In genomic region chr7:149022961-149023360, GRCh38 we compare ENCODE assay signal across 17 cellular contexts. TPM values are rescaled to one million over a fixed set of nuclear protein-coding genes. Genes with fewer than 3 reads are reported as not detected.
DNase-seq lines count a peak whose midpoint lies in the region; ATAC-seq and TF ChIP-seq lines count a peak whose summit lies in the region.
"Had no signal": no experiment of that assay in that cellular context is flagged by ENCODE, and none has a peak within 500 bp of the region (broad histone marks: within the 10 kb centered on the region; RNA-seq: fewer than 3 reads in every experiment).

No MANE protein-coding gene starts in this region.

- no peak for TF ChIP-seq CTCF in glutamatergic neuron (IDR thresholded peaks at IDR 0.05; ENCODE audit: partially characterized antibody, unreplicated experiment)

- no peak for ATAC-seq in stimulated activated memory B cell treated with anti-CD40 and anti-IgM and Interleukin-4, amounts not matched to agents 10 μg/mL and 1 μg/mL and 100 μg/mL, for 72 hours
- no peak for ATAC-seq in HG02759 (IDR thresholded peaks at IDR 0.05; ENCODE audit: unreplicated experiment)
- ATAC-seq: left cardiac atrium had no signal

- H3K36me3 Mint-ChIP-seq in activated naive CD4-positive, alpha-beta T cell treated with anti-CD3 and anti-CD28 coated beads, Interleukin-2, amount 10 ng/mL, durations not matched to agents 7 days and 5 days: peaks cover 49% of the 10 kb centered on the region
- H3K36me3 Mint-ChIP-seq in glutamatergic neuron (ENCODE audit: unreplicated experiment): peaks cover 5% of the 10 kb centered on the region
- H3K36me3 Mint-ChIP-seq in stimulated activated memory B cell treated with anti-CD40 and anti-IgM and Interleukin-4, amounts not matched to agents 10 μg/mL and 1 μg/mL and 100 μg/mL, for 72 hours: peaks cover 50% of the 10 kb centered on the region

- H3K4me3 Mint-ChIP-seq in activated naive CD4-positive, alpha-beta T cell treated with anti-CD3 and anti-CD28 coated beads, Interleukin-2, amount 10 ng/mL, durations not matched to agents 7 days and 5 days: no peak overlapping the region
- peak overlapping the region; percentile 60 for H3K4me3 Mint-ChIP-seq in glutamatergic neuron (ENCODE audit: unreplicated experiment)
- H3K4me3 Mint-ChIP-seq in stimulated activated memory B cell treated with anti-CD40 and anti-IgM and Interleukin-4, amounts not matched to agents 10 μg/mL and 1 μg/mL and 100 μg/mL, for 72 hours: no peak overlapping the region

- H3K27ac Mint-ChIP-seq in activated naive CD4-positive, alpha-beta T cell treated with anti-CD3 and anti-CD28 coated beads, Interleukin-2, amount 10 ng/mL, durations not matched to agents 7 days and 5 days: peak overlapping the region; percentile 30
- H3K27ac Mint-ChIP-seq in glutamatergic neuron (ENCODE audit: unreplicated experiment): peak overlapping the region; percentile 59
- peak overlapping the region; percentile 59 for H3K27ac Mint-ChIP-seq in stimulated activated memory B cell treated with anti-CD40 and anti-IgM and Interleukin-4, amounts not matched to agents 10 μg/mL and 1 μg/mL and 100 μg/mL, for 72 hours

- no peaks in the 10 kb centered on the region for H3K9me3 ChIP-seq in SK-N-MC (ENCODE audit: low read depth, low read length)

- H3K27me3 Mint-ChIP-seq in activated naive CD4-positive, alpha-beta T cell treated with anti-CD3 and anti-CD28 coated beads, Interleukin-2, amount 10 ng/mL, durations not matched to agents 7 days and 5 days: no peaks in the 10 kb centered on the region
- H3K27me3 Mint-ChIP-seq in glutamatergic neuron (ENCODE audit: unreplicated experiment): peaks cover 1% of the 10 kb centered on the region
- H3K27me3 Mint-ChIP-seq in stimulated activated memory B cell treated with anti-CD40 and anti-IgM and Interleukin-4, amounts not matched to agents 10 μg/mL and 1 μg/mL and 100 μg/mL, for 72 hours: no peaks in the 10 kb centered on the region

- no peaks in the 10 kb centered on the region for H3K9me3 Mint-ChIP-seq in activated naive CD4-positive, alpha-beta T cell treated with anti-CD3 and anti-CD28 coated beads, Interleukin-2, amount 10 ng/mL, durations not matched to agents 7 days and 5 days
- peaks cover 1% of the 10 kb centered on the region for H3K9me3 Mint-ChIP-seq in glutamatergic neuron (ENCODE audit: unreplicated experiment)
- no peaks in the 10 kb centered on the region for H3K9me3 Mint-ChIP-seq in stimulated activated memory B cell treated with anti-CD40 and anti-IgM and Interleukin-4, amounts not matched to agents 10 μg/mL and 1 μg/mL and 100 μg/mL, for 72 hours

- H3K4me1 Mint-ChIP-seq in activated naive CD4-positive, alpha-beta T cell treated with anti-CD3 and anti-CD28 coated beads, Interleukin-2, amount 10 ng/mL, durations not matched to agents 7 days and 5 days: peaks cover 45% of the 10 kb centered on the region
- H3K4me1 Mint-ChIP-seq in glutamatergic neuron (ENCODE audit: low read depth, unreplicated experiment): peaks cover 31% of the 10 kb centered on the region
- H3K4me1 Mint-ChIP-seq in stimulated activated memory B cell treated with anti-CD40 and anti-IgM and Interleukin-4, amounts not matched to agents 10 μg/mL and 1 μg/mL and 100 μg/mL, for 72 hours: peaks cover 72% of the 10 kb centered on the region

- H3K27me3 ChIP-seq in H7 (ENCODE audit: control insufficient read depth, insufficient read depth, low read length): no peaks in the 10 kb centered on the region

- H3K36me3 ChIP-seq in SK-N-MC (ENCODE audit: insufficient read depth, low read length) (peaks cover 26% of the 10 kb centered on the region), H7 (replicated peaks; ENCODE audit: control insufficient read depth, insufficient read depth, low read length) (peaks cover 16% of the 10 kb centered on the region)

- CTCF ChIA-PET in activated naive CD4-positive, alpha-beta T cell treated with anti-CD3 and anti-CD28 coated beads, Interleukin-2, amount 10 ng/mL, durations not matched to agents 7 days and 5 days (lab: Charles Lee): interaction anchor here (0.9 to 1.9 kb wide), 2 partner anchors 17 to 43 kb away, joined by 3 to 6 read pairs; no protein-coding TSS in a partner anchor

- peak overlapping the region; percentile 47 for H3K9ac ChIP-seq in SK-N-MC (ENCODE audit: insufficient read length)

- DNase-seq in activated naive CD4-positive, alpha-beta T cell treated with anti-CD3 and anti-CD28 coated beads, Interleukin-2, amount 10 ng/mL, durations not matched to agents 7 days and 5 days: no peak
- DNase-seq in activated naive CD4-positive, alpha-beta T cell (lab: John Stamatoyannopoulos, UW): no peak
- no peak for DNase-seq in SK-N-MC (ENCODE audit: low read depth, low spot score)
- DNase-seq in glutamatergic neuron: no peak
- no peak for DNase-seq in H7
- no peak for DNase-seq in medulla oblongata (ENCODE audit: extremely low spot score)
- DNase-seq: activated CD4-positive, CD25-positive, alpha-beta regulatory T cell treated with anti-CD3 and anti-CD28 coated beads, Interleukin-2, amount 50 U/mL, for 72 hours; activated T-cell treated with anti-CD3 and anti-CD28 coated beads, Interleukin-2, amount 50 U/mL, for 1 hour; DMS 273 treated with DMSO at 0.1 percent for 48 hours; hypothalamus; left cardiac atrium; NCI-H2081 treated with DMSO at 0.1 percent for 48 hours; NCI-H774; RPMI8226; stimulated activated CD4-positive, alpha-beta T cell treated with anti-CD3 and anti-CD28 coated beads, Interleukin-15, amount 100 ng/mL, for 24 hours had no signal

- H3K27ac ChIP-seq in SK-N-MC: peak overlapping the region; percentile 54; the same call in 1 of the 2 replicates

- H3K4me3 ChIP-seq in SK-N-MC (no peak overlapping the region), H7 (ENCODE audit: insufficient read depth, low read depth, low read length) (no peak overlapping the region)

RNA-seq across cellular contexts. Expression of gene PDIA4, which starts 5.3 kb away (rescaled TPM):
- 69.0 TPM for total RNA-seq in glutamatergic neuron (ENCODE audit: unreplicated experiment)
- total RNA-seq in H7 (2014; rRNA removed; shearing (Covaris generic)): 286 and 335 TPM in 2 replicates
